9 cellular contexts compared by ENCODE assay signal in the genomic region with DNA sequence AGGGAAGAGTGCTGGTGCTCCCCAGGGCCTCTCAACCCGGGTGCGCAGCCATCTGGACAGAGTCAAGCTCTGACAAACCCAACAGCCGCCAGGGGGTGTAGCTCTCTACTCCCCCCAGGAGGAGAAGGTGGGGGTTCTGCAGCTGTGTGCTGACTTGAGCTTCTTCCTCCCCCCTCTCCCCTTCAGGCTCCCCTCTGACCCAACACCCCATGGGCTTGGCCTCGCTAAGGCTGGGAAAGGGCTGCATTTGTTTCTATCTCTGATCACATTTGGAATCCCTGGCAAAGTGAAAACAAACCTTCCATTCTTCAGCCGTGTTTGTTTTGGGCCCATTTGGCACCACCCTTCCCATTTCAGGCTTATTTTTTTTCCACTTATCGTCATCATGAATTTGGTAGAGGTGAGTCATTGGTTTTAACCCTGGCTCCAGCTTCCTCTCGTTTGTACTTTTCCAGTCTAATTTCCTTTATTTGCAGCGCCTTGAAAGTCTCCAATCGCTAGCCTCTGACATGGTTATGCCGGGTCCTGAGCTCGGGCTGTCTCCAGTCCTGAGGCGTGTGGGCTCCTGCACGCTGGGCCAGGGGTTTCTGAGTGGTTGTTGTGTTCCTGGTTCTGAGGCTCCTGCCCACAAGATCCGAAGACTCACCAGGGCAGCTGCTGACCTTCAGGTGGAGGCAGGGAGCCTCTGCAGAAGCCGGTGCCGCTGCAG. TPM values are rescaled to one million over a fixed set of nuclear protein-coding genes. Genes with fewer than 3 reads are reported as not detected.
DNase-seq lines count a peak whose midpoint lies in the region; ATAC-seq lines count a peak whose summit lies in the region.
"Had no signal": no experiment of that assay in that cellular context is flagged by ENCODE, and none has a peak within 500 bp of the region (broad histone marks: within the 10 kb centered on the region; RNA-seq: fewer than 3 reads in every experiment).

No MANE protein-coding gene starts in this region.

- peak overlapping the region; percentile 17 to 30 for H3K4me3 ChIP-seq in esophagus (ENCODE audit: low read depth in 1 of 2, low read length in 2 of 2)
- H3K4me3 ChIP-seq: GM12878 had no signal

- CTCF ChIA-PET in activated CD4-positive, alpha-beta T cell treated with anti-CD3 and anti-CD28 coated beads, Interleukin-2, amount 10 ng/mL, durations not matched to agents 7 days and 5 days (lab: Charles Lee): interaction anchor here (1.1 kb wide), 1 partner anchor 23 kb away, joined by 3 read pairs; no protein-coding TSS in a partner anchor

- no peak overlapping the region for H3K4me3 Mint-ChIP-seq in activated CD4-positive, alpha-beta T cell treated with anti-CD3 and anti-CD28 coated beads, Interleukin-2, amount 10 ng/mL, durations not matched to agents 7 days and 5 days

- no peak overlapping the region for H3K27ac Mint-ChIP-seq in activated CD4-positive, alpha-beta T cell treated with anti-CD3 and anti-CD28 coated beads, Interleukin-2, amount 10 ng/mL, durations not matched to agents 7 days and 5 days

- peaks cover 0 to 10% of the 10 kb centered on the region in 2 donors for H3K4me1 ChIP-seq in esophagus (ENCODE audit: control insufficient read depth in 2 of 2, insufficient read depth in 2 of 2, low read length in 1 of 2)

- no peaks in the 10 kb centered on the region for H3K9me3 ChIP-seq in esophagus (ENCODE audit: control insufficient read depth in 2 of 2, insufficient read depth in 1 of 2, low read depth in 1 of 2, low read length in 1 of 2)

- H3K27me3 ChIP-seq in esophagus (ENCODE audit: control insufficient read depth in 1 of 2, insufficient read depth in 2 of 2, low read length in 2 of 2): no peaks in the 10 kb centered on the region

- ATAC-seq in HG02938 (IDR thresholded peaks at IDR 0.05; ENCODE audit: unreplicated experiment): no peak
- ATAC-seq: GM12878 had no signal

- WGBS in esophagus, 2 donors: 37 to 40% methylated on average over 16 of the region's 16 CpGs

- peak; percentile 59 for DNase-seq in COLO829 (ENCODE audit: low spot score)
- peak; percentile 62 for DNase-seq in NCI-H774 (lab: John Stamatoyannopoulos, UW)
- DNase-seq in non-pigmented ciliary epithelial cell (ENCODE audit: low read depth): peak; percentile 71
- no peak for DNase-seq in NCI-H1436 treated with DMSO at 0.1 percent for 48 hours (lab: John Stamatoyannopoulos, UW)
- no peak for DNase-seq in activated CD4-positive, alpha-beta T cell treated with anti-CD3 and anti-CD28 coated beads, Interleukin-2, amount 10 ng/mL, durations not matched to agents 7 days and 5 days
- DNase-seq in activated CD8-positive, alpha-beta memory T cell treated with anti-CD3 and anti-CD28 coated beads, Interleukin-2, amount 50 U/mL, for 48 hours: no peak

- no peaks in the 10 kb centered on the region for H3K27me3 Mint-ChIP-seq in activated CD4-positive, alpha-beta T cell treated with anti-CD3 and anti-CD28 coated beads, Interleukin-2, amount 10 ng/mL, durations not matched to agents 7 days and 5 days

- H3K36me3 Mint-ChIP-seq in activated CD4-positive, alpha-beta T cell treated with anti-CD3 and anti-CD28 coated beads, Interleukin-2, amount 10 ng/mL, durations not matched to agents 7 days and 5 days (ENCODE audit: low read depth): peaks cover 22% of the 10 kb centered on the region

- peaks cover 0 to under 1% of the 10 kb centered on the region in 2 donors for H3K36me3 ChIP-seq in esophagus (ENCODE audit: control insufficient read depth in 2 of 2, insufficient read depth in 2 of 2, low read length in 1 of 2)

- no peaks in the 10 kb centered on the region for H3K9me3 Mint-ChIP-seq in activated CD4-positive, alpha-beta T cell treated with anti-CD3 and anti-CD28 coated beads, Interleukin-2, amount 10 ng/mL, durations not matched to agents 7 days and 5 days

- peaks cover 6% of the 10 kb centered on the region for H3K4me1 Mint-ChIP-seq in activated CD4-positive, alpha-beta T cell treated with anti-CD3 and anti-CD28 coated beads, Interleukin-2, amount 10 ng/mL, durations not matched to agents 7 days and 5 days

- POLR2A ChIA-PET in activated CD4-positive, alpha-beta T cell treated with anti-CD3 and anti-CD28 coated beads, Interleukin-2, amount 10 ng/mL, durations not matched to agents 7 days and 5 days (lab: Charles Lee): interaction anchor here (0.6 kb wide), 1 partner anchor 136 kb away, joined by 3 read pairs; no protein-coding TSS in a partner anchor

- H3K27ac ChIP-seq in esophagus (ENCODE audit: low read depth in 2 of 2, low read length in 1 of 2): peak overlapping the region; percentile 89 to 90

RNA-seq across cellular contexts. Expression of gene DAP, which starts 36.1 kb away (rescaled TPM):
- polyA plus RNA-seq in esophagus: 10 to 100 TPM; 20.0 to 27.7 TPM
- 10 to 100 TPM; 60.5 to 64.8 TPM for total RNA-seq in activated CD4-positive, alpha-beta T cell treated with anti-CD3 and anti-CD28 coated beads, Interleukin-2, amount 10 ng/mL, durations not matched to agents 7 days and 5 days

Comparison
In these comparisons a context has a peak if more than half of its experiments do, and no peak if none do; other contexts are left out.
1. DNase-seq: peak in COLO829 (single experiment), NCI-H774 (single experiment) and non-pigmented ciliary epithelial cell (single experiment); none in NCI-H1436 treated with DMSO at 0.1 percent for 48 hours (single experiment), activated CD4-positive, alpha-beta T cell treated with anti-CD3 and anti-CD28 coated beads, Interleukin-2, amount 10 ng/mL, durations not matched to agents 7 days and 5 days (single experiment) and activated CD8-positive, alpha-beta memory T cell treated with anti-CD3 and anti-CD28 coated beads, Interleukin-2, amount 50 U/mL, for 48 hours (single experiment).